In the genomic region with DNA sequence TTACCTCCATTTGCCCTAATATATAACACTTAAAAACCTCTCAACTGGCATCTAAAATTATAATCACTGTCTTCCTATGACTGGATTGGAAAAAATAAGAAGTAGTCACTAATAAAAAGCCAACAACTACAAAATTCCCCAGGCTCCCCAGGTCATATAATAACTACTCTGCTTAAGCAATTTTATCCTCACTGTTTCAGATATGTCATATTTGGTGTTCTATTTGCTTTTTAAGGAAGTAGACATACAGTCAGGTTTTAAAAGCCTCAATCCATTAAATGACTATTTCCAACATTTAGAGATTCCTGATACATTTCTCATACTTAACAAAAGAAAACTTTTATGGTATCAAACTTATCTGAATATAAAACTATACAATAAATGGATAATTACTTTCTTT, we compare ENCODE assay signal across 1 cellular context.
TF ChIP-seq lines count a peak whose summit lies in the region.

No MANE protein-coding gene starts in this region.

TF ChIP-seq in HepG2, 621 proteins besides CTCF, POLR2A, EP300 and RAD21:
- no peak for TF ChIP-seq ZNF788 (CRISPR knock-in tag; IDR thresholded peaks at IDR 0.05; ENCODE audit: borderline replicate concordance)
- no peak for TF ChIP-seq ZNF430 (CRISPR knock-in tag; IDR thresholded peaks at IDR 0.05)
- no peak for TF ChIP-seq GFI1 (CRISPR knock-in tag; IDR thresholded peaks at IDR 0.05; ENCODE audit: borderline replicate concordance)
- TF ChIP-seq RFXAP (CRISPR knock-in tag; IDR thresholded peaks at IDR 0.05; ENCODE audit: borderline replicate concordance): no peak
- TF ChIP-seq CCAR2 (optimal IDR thresholded peaks at IDR 0.05; ENCODE audit: low read depth, low read length): no peak
- TF ChIP-seq ZNF768 (CRISPR knock-in tag; IDR thresholded peaks at IDR 0.05): no peak
- no peak for TF ChIP-seq ZMAT5 (CRISPR knock-in tag; IDR thresholded peaks at IDR 0.05; ENCODE audit: borderline replicate concordance, low read depth)
- no peak for TF ChIP-seq SNAI1 (CRISPR knock-in tag; IDR thresholded peaks at IDR 0.05; ENCODE audit: borderline replicate concordance)
- no peak for TF ChIP-seq HHEX (CRISPR knock-in tag; IDR thresholded peaks at IDR 0.05)
- TF ChIP-seq ZBTB20 (CRISPR knock-in tag; IDR thresholded peaks at IDR 0.05; ENCODE audit: borderline replicate concordance, low read depth): no peak
